15 cellular contexts compared by ENCODE assay signal in genomic region chr18:61203151-61203550, GRCh38.
"Had no signal": no experiment of that assay in that cellular context is flagged by ENCODE, and none has a peak within 500 bp of the region (broad histone marks: within the 10 kb centered on the region; RNA-seq: fewer than 3 reads in every experiment).

No MANE protein-coding gene starts in this region.

- H3K27ac ChIP-seq: coronary artery, pancreas, thyroid gland, uterus had no signal

- H3K4me3 ChIP-seq: coronary artery, pancreas, thyroid gland, uterus had no signal

- H3K36me3 ChIP-seq: pancreas, thyroid gland had no signal

- DNase-seq: activated CD4-positive, alpha-beta T cell treated with anti-CD3 and anti-CD28 coated beads for 1 hour; activated CD4-positive, alpha-beta T cell treated with anti-CD3 and anti-CD28 coated beads, Interleukin-2, amount 50 U/mL, for 48 hours; activated naive CD4-positive, alpha-beta T cell treated with Interleukin-2 at 50 U/mL for 16 hours; aorta; caudate nucleus; effector CD4-positive, alpha-beta T cell; naive B cell; pancreas; stimulated activated CD4-positive, alpha-beta T cell treated with anti-CD3 and anti-CD28 coated beads, Interleukin-12 subunit alpha, Interleukin-12 subunit beta, amount 100 ng/mL, for 4 hours; stimulated activated CD4-positive, alpha-beta T cell treated with anti-CD3 and anti-CD28 coated beads, Interleukin-2, amount 100 ng/mL, for 24 hours; T-cell; T1000; thyroid gland; uterus had no signal

- H3K9me3 ChIP-seq: thyroid gland, uterus had no signal

- H3K4me1 ChIP-seq: pancreas, thyroid gland, uterus had no signal

- H3K27me3 ChIP-seq: pancreas, thyroid gland, uterus had no signal
